Comparison of ENCODE assay signal across 11 cellular contexts in the genomic region with DNA sequence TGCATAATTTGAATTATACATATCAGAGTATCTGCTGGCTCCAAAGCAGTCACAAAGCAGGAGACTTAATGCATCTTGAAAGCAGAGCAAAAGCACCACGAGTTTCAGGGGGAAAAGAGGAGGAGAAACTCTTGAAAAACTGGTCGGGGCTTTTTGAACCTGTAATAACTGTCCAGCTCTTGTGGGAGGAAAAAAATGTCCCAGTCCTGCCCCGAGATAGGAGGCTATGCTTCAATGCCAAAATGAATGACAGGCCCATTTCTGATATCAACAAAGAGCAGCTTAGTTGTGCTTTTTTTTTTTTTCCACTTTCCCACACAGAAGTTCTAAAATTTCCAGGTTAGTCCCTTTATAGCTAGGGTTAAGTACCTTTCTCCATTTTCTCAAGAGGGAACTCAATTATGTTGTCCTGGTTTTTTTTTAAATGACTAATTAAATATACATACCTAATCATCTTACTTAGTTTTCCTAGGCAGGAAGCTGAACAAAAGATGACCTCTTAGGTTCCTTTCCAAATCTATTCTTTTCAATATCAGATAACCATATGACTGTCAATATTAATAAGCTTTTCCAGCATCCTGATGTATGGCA.
DNase-seq lines count a peak whose midpoint lies in the region; ATAC-seq and TF ChIP-seq lines count a peak whose summit lies in the region.
"Had no signal": no experiment of that assay in that cellular context is flagged by ENCODE, and none has a peak within 500 bp of the region (broad histone marks: within the 10 kb centered on the region; RNA-seq: fewer than 3 reads in every experiment).

No MANE protein-coding gene starts in this region.

- H3K36me3 ChIP-seq in parathyroid adenoma (ENCODE audit: control insufficient read depth, insufficient read depth, low read length): no peaks in the 10 kb centered on the region
- H3K36me3 ChIP-seq in right lobe of liver: no peaks in the 10 kb centered on the region
- H3K36me3 ChIP-seq: colonic mucosa, suprapubic skin had no signal

- intact Hi-C loops in left colon (cut with DNase I, micrococcal nuclease) (no loop called here), right lobe of liver (cut with DNase I) (no loop called here)

- TF ChIP-seq CTCF in GM13976 (IDR thresholded peaks at IDR 0.05; ENCODE audit: borderline replicate concordance, control extremely low read depth, extremely low read depth, insufficient read depth, missing control alignments): no peak
- TF ChIP-seq CTCF in WTC11 (IDR thresholded peaks at IDR 0.05): no peak
- TF ChIP-seq CTCF in parathyroid adenoma (IDR thresholded peaks at IDR 0.05): no peak
- TF ChIP-seq CTCF in right lobe of liver (IDR thresholded peaks at IDR 0.05): no peak

- peak; percentile 57 for DNase-seq in GM13976 (ENCODE audit: low spot score)
- no peak for DNase-seq in WTC11 (ENCODE audit: low spot score)
- DNase-seq in hypothalamus (lab: John Stamatoyannopoulos, UW): no peak
- no peak for DNase-seq in left colon
- DNase-seq in right lobe of liver: no peak

- peak overlapping the region; percentile 23 for H2AFZ ChIP-seq in parathyroid adenoma

- POLR2A ChIA-PET in WTC11 (lab: Charles Lee): interaction anchor here (0.7 kb wide), 1 partner anchor 693 kb away, joined by 3 read pairs; no protein-coding TSS in a partner anchor

- H3K27me3 Mint-ChIP-seq in WTC11 (ENCODE audit: low read depth): no peaks in the 10 kb centered on the region

- peak overlapping the region; percentile 73 for H3K27ac Mint-ChIP-seq in WTC11

- H3K4me1 ChIP-seq in parathyroid adenoma (peaks cover 6% of the 10 kb centered on the region), right lobe of liver (peaks cover 0 to 4% (median 0%) of the 10 kb centered on the region in 4 donors)
- H3K4me1 ChIP-seq: colonic mucosa had no signal

- no peak overlapping the region for H3K4me3 Mint-ChIP-seq in WTC11

- H3K9me3 ChIP-seq in parathyroid adenoma (ENCODE audit: control insufficient read depth, low read length) (no peaks in the 10 kb centered on the region), right lobe of liver (no peaks in the 10 kb centered on the region)
- H3K9me3 ChIP-seq: colonic mucosa, suprapubic skin had no signal

- no peak for TF ChIP-seq POLR2A in right lobe of liver (IDR thresholded peaks at IDR 0.05)

- H3K9me3 Mint-ChIP-seq in WTC11: 0 out of 2 replicates have a peak, but pooled peaks cover 6% of the 10 kb centered on the region

- WGBS in right lobe of liver (ENCODE audit: insufficient coverage, low coverage, low lambda C conversion rate, missing lambda C conversion rate): 52% methylated on average over 3 of the region's 3 CpGs

- no peaks in the 10 kb centered on the region for H3K79me2 ChIP-seq in parathyroid adenoma

- H3K27ac ChIP-seq in parathyroid adenoma (no peak overlapping the region), right lobe of liver (no peak overlapping the region)
- H3K27ac ChIP-seq: RWPE1 had no signal

- H3K4me2 ChIP-seq in parathyroid adenoma (ENCODE audit: low read length): no peak overlapping the region

- CTCF ChIA-PET in WTC11 (lab: Charles Lee): interaction anchor here (0.7 kb wide), 1 partner anchor 214 kb away, joined by 3 read pairs; no protein-coding TSS in a partner anchor

- H3K27me3 ChIP-seq in parathyroid adenoma (ENCODE audit: control insufficient read depth, insufficient read depth, low read length) (no peaks in the 10 kb centered on the region), right lobe of liver (no peaks in the 10 kb centered on the region)
- H3K27me3 ChIP-seq: colonic mucosa, suprapubic skin had no signal

- H3K9ac ChIP-seq in parathyroid adenoma: no peak overlapping the region

- peaks cover 21% of the 10 kb centered on the region for H3K4me1 Mint-ChIP-seq in WTC11

- H3K4me3 ChIP-seq in parathyroid adenoma (ENCODE audit: low read depth, low read length): no peak overlapping the region
- H3K4me3 ChIP-seq in right lobe of liver: no peak overlapping the region

- peak; percentile 49 for ATAC-seq in HG02798 (IDR thresholded peaks at IDR 0.05; ENCODE audit: poor library complexity, unreplicated experiment)
- no peak for ATAC-seq in WTC11
- ATAC-seq in HG03520 (IDR thresholded peaks at IDR 0.05; ENCODE audit: unreplicated experiment): no peak
- no peak for ATAC-seq in left colon
- ATAC-seq in right lobe of liver: no peak

- peaks cover 3% of the 10 kb centered on the region for H3K36me3 Mint-ChIP-seq in WTC11

- in situ Hi-C loops in GM13976 (cut with MboI; ENCODE audit: low sequenced_read_pairs, unreplicated experiment): loop anchor here (10.0 kb wide), 1 partner anchor 246 kb away; no protein-coding TSS in a partner anchor

TF ChIP-seq in WTC11, 78 proteins besides CTCF, POLR2A, EP300 and RAD21:
- no peak for TF ChIP-seq NR3C1 (CRISPR knock-in tag; conservative IDR thresholded peaks at IDR 0.05; ENCODE audit: low read depth)
- TF ChIP-seq, protein P1, sequence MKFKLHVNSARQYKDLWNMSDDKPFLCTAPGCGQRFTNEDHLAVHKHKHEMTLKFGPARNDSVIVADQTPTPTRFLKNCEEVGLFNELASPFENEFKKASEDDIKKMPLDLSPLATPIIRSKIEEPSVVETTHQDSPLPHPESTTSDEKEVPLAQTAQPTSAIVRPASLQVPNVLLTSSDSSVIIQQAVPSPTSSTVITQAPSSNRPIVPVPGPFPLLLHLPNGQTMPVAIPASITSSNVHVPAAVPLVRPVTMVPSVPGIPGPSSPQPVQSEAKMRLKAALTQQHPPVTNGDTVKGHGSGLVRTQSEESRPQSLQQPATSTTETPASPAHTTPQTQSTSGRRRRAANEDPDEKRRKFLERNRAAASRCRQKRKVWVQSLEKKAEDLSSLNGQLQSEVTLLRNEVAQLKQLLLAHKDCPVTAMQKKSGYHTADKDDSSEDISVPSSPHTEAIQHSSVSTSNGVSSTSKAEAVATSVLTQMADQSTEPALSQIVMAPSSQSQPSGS (CRISPR knock-in tag; IDR thresholded peaks at IDR 0.05; ENCODE audit: borderline replicate concordance, low read depth): no peak
- TF ChIP-seq, protein P2, sequence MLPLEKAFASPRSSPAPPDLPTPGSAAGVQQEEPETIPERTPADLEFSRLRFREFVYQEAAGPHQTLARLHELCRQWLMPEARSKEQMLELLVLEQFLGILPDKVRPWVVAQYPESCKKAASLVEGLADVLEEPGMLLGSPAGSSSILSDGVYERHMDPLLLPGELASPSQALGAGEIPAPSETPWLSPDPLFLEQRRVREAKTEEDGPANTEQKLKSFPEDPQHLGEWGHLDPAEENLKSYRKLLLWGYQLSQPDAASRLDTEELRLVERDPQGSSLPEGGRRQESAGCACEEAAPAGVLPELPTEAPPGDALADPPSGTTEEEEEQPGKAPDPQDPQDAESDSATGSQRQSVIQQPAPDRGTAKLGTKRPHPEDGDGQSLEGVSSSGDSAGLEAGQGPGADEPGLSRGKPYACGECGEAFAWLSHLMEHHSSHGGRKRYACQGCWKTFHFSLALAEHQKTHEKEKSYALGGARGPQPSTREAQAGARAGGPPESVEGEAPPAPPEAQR (CRISPR knock-in tag; IDR thresholded peaks at IDR 0.05): no peak
- TF ChIP-seq NFE2L1 (CRISPR knock-in tag; IDR thresholded peaks at IDR 0.05): no peak
- no peak for TF ChIP-seq SMAD3 (CRISPR knock-in tag; IDR thresholded peaks at IDR 0.05; ENCODE audit: borderline replicate concordance)
